ENCODE assay signal across 16 cellular contexts in genomic region chr6:166599158-166599557, GRCh38. TPM values are rescaled to one million over a fixed set of nuclear protein-coding genes. Genes with fewer than 3 reads are reported as not detected.
DNase-seq lines count a peak whose midpoint lies in the region; ATAC-seq, FAIRE-seq and TF ChIP-seq lines count a peak whose summit lies in the region.
"Had no signal": no experiment of that assay in that cellular context is flagged by ENCODE, and none has a peak within 500 bp of the region (broad histone marks: within the 10 kb centered on the region; RNA-seq: fewer than 3 reads in every experiment).

No MANE protein-coding gene starts in this region.

- peak overlapping the region; percentile 99 for H4K5ac ChIP-seq in IMR-90 (ENCODE audit: low read depth, low read length)

- H4K91ac ChIP-seq in IMR-90 (ENCODE audit: insufficient read depth, low read depth, low read length): peak overlapping the region; percentile 98

- H3K79me2 ChIP-seq in astrocyte (ENCODE audit: insufficient read depth, low read length): peaks cover 54% of the 10 kb centered on the region

- peak overlapping the region; percentile 89 for H3K4ac ChIP-seq in IMR-90 (ENCODE audit: low read depth, low read length)

- peaks cover 58% of the 10 kb centered on the region for H3K4me1 Mint-ChIP-seq in astrocyte (ENCODE audit: low read depth, unreplicated experiment)
- H3K4me1 Mint-ChIP-seq: activated naive CD4-positive, alpha-beta T cell treated with anti-CD3 and anti-CD28 coated beads, Interleukin-2, amount 10 ng/mL, durations not matched to agents 7 days and 5 days had no signal

- no peak for FAIRE-seq in astrocyte (lab: Jason Lieb, UNC)

- no peak overlapping the region for H3K9ac ChIP-seq in IMR-90 (ENCODE audit: low read depth, low read length)
- peak overlapping the region; percentile 78 for H3K9ac ChIP-seq in astrocyte (ENCODE audit: low read length)
- H3K9ac ChIP-seq in stomach smooth muscle (ENCODE audit: low read length in 2 of 2): no peak overlapping the region
- H3K9ac ChIP-seq: BLaER1 had no signal

- peak overlapping the region; percentile 91 for H2BK120ac ChIP-seq in IMR-90 (ENCODE audit: low read depth, low read length)

- no peak overlapping the region for H3K4me3 ChIP-seq in IMR-90 (ENCODE audit: insufficient read depth, low read depth, low read length)
- no peak overlapping the region for H3K4me3 ChIP-seq in astrocyte (ENCODE audit: insufficient read depth, low read depth, low read length)
- H3K4me3 ChIP-seq in stomach smooth muscle (ENCODE audit: low read length in 2 of 2): no peak overlapping the region
- H3K4me3 ChIP-seq: BLaER1, HAP-1 had no signal

- no peak for TF ChIP-seq POLR2A in IMR-90 (IDR thresholded peaks at IDR 0.05; ENCODE audit: low read depth, low read length)

- no peak for TF ChIP-seq RAD21 in IMR-90 (IDR thresholded peaks at IDR 0.05; ENCODE audit: low read length)

- H2AK5ac ChIP-seq in IMR-90 (ENCODE audit: low read depth, low read length): peak overlapping the region; percentile 97

- H3K27ac Mint-ChIP-seq in astrocyte (ENCODE audit: unreplicated experiment): peak overlapping the region; percentile 95
- H3K27ac Mint-ChIP-seq: activated naive CD4-positive, alpha-beta T cell treated with anti-CD3 and anti-CD28 coated beads, Interleukin-2, amount 10 ng/mL, durations not matched to agents 7 days and 5 days; naive thymus-derived CD4-positive, alpha-beta T cell had no signal

- peak overlapping the region; percentile 62 for H3K23ac ChIP-seq in IMR-90 (ENCODE audit: low read depth, low read length)

- H4K8ac ChIP-seq in IMR-90 (ENCODE audit: low read depth in 2 of 2, low read length in 2 of 2): peak overlapping the region; percentile 74 to 96

- CTCF ChIA-PET in IMR-90 (lab: Yijun Ruan, JAX): interaction anchor here (0.7 kb wide), 1 partner anchor 24 kb away, joined by 3 read pairs; no protein-coding TSS in a partner anchor

- no peak overlapping the region for H2AK9ac ChIP-seq in IMR-90 (replicated peaks; ENCODE audit: low read depth, low read length, poor library complexity)

- peaks cover 38% of the 10 kb centered on the region for H3K9me1 ChIP-seq in IMR-90 (ENCODE audit: insufficient read depth, low read length)

- peak overlapping the region; percentile 71 for H3K14ac ChIP-seq in IMR-90 (replicated peaks; ENCODE audit: low read depth, low read length)

- H2AFZ ChIP-seq in IMR-90 (replicated peaks; ENCODE audit: low read length, poor library complexity) (no peak overlapping the region), astrocyte (ENCODE audit: low read depth, low read length) (no peak overlapping the region)

- H3K4me3 Mint-ChIP-seq in astrocyte (ENCODE audit: unreplicated experiment): no peak overlapping the region
- H3K4me3 Mint-ChIP-seq: activated naive CD4-positive, alpha-beta T cell treated with anti-CD3 and anti-CD28 coated beads, Interleukin-2, amount 10 ng/mL, durations not matched to agents 7 days and 5 days; naive thymus-derived CD4-positive, alpha-beta T cell had no signal

- in situ Hi-C loops in IMR-90 (cut with MboI; ENCODE audit: low sequenced_read_pairs): no loop called here

- peaks cover 20% of the 10 kb centered on the region for H3K36me3 Mint-ChIP-seq in astrocyte (ENCODE audit: low read depth, unreplicated experiment)
- H3K36me3 Mint-ChIP-seq: activated naive CD4-positive, alpha-beta T cell treated with anti-CD3 and anti-CD28 coated beads, Interleukin-2, amount 10 ng/mL, durations not matched to agents 7 days and 5 days had no signal

- H3K56ac ChIP-seq in IMR-90 (ENCODE audit: extremely low read depth, insufficient read depth, low read length): peak overlapping the region; percentile 84; the same call in 1 of the 2 replicates

- H3K18ac ChIP-seq in IMR-90 (ENCODE audit: low read depth, low read length): peak overlapping the region; percentile 99

- H3K27me3 Mint-ChIP-seq in astrocyte (ENCODE audit: low read depth, unreplicated experiment): no peaks in the 10 kb centered on the region
- H3K27me3 Mint-ChIP-seq: naive thymus-derived CD4-positive, alpha-beta T cell had no signal

- TF ChIP-seq CTCF in IMR-90 (conservative IDR thresholded peaks at IDR 0.05; ENCODE audit: low read depth, low read length) (no peak), astrocyte (IDR thresholded peaks at IDR 0.05; ENCODE audit: insufficient read depth, low read depth, low read length) (no peak)

- H4K20me1 ChIP-seq in IMR-90 (ENCODE audit: insufficient read depth, low read length) (no peaks in the 10 kb centered on the region), astrocyte (ENCODE audit: insufficient read depth, low read length) (no peaks in the 10 kb centered on the region)
- H4K20me1 ChIP-seq: BLaER1 had no signal

- no peaks in the 10 kb centered on the region for H3K9me3 Mint-ChIP-seq in astrocyte (ENCODE audit: unreplicated experiment)
- H3K9me3 Mint-ChIP-seq: activated naive CD4-positive, alpha-beta T cell treated with anti-CD3 and anti-CD28 coated beads, Interleukin-2, amount 10 ng/mL, durations not matched to agents 7 days and 5 days; naive thymus-derived CD4-positive, alpha-beta T cell had no signal

- no CpG with 5 or more reads among the region's 3 CpGs for WGBS in IMR-90 (ENCODE audit: extremely low coverage in 2 of 2, insufficient read length in 1 of 2), 2 experiments

- dilution Hi-C loops in IMR-90 (cut with HindIII; ENCODE audit: low sequenced_read_pairs, unreplicated experiment): no loop called here

- peak overlapping the region; percentile 99 for H3K27ac ChIP-seq in IMR-90 (ENCODE audit: insufficient read depth, low read length)
- peak overlapping the region; percentile 98 for H3K27ac ChIP-seq in astrocyte (ENCODE audit: low read depth, low read length)
- H3K27ac ChIP-seq in layer of hippocampus (ENCODE audit: low read depth, low read length): peak overlapping the region; percentile 68
- peak overlapping the region; percentile 53 for H3K27ac ChIP-seq in stomach smooth muscle (ENCODE audit: low read length)
- H3K27ac ChIP-seq: BLaER1 had no signal

- intact Hi-C loops in IMR-90 (cut with micrococcal nuclease): no loop called here

- H3K36me3 ChIP-seq in IMR-90 (ENCODE audit: control insufficient read depth, insufficient read depth, low read length): peaks cover 12% of the 10 kb centered on the region; the same call in 1 of the 2 replicates
- no peaks in the 10 kb centered on the region for H3K36me3 ChIP-seq in astrocyte (ENCODE audit: insufficient read depth, low read length)
- H3K36me3 ChIP-seq in stomach smooth muscle (ENCODE audit: control insufficient read depth in 2 of 2, insufficient read depth in 2 of 2, low read length in 2 of 2): no peaks in the 10 kb centered on the region
- H3K36me3 ChIP-seq: BLaER1, HAP-1 had no signal

- H3K4me2 ChIP-seq in IMR-90 (ENCODE audit: low read depth, low read length) (no peak overlapping the region), astrocyte (ENCODE audit: low read length) (peak overlapping the region; percentile 66)
- H3K4me2 ChIP-seq: BLaER1 had no signal

- DNase-seq in IMR-90 (no peak), astrocyte (ENCODE audit: low read depth) (no peak), iPS-NIHi7 (ENCODE audit: extremely low spot score) (no peak), epidermal melanocyte (ENCODE audit: insufficient read length, low spot score) (no peak), NCI-H2107 treated with DMSO at 0.1 percent for 48 hours (lab: John Stamatoyannopoulos, UW; ENCODE audit: unreplicated experiment) (no peak)
- DNase-seq: activated naive CD4-positive, alpha-beta T cell treated with anti-CD3 and anti-CD28 coated beads, Interleukin-2, amount 10 ng/mL, durations not matched to agents 7 days and 5 days; naive thymus-derived CD4-positive, alpha-beta T cell; NCI-H1092 treated with DMSO at 0.1 percent for 48 hours; NCI-H524; SHP77 treated with DMSO at 0.1 percent for 48 hours; stimulated activated CD4-positive, alpha-beta T cell treated with anti-CD3 and anti-CD28 coated beads, Interleukin-15, amount 100 ng/mL, for 24 hours had no signal

- POLR2A ChIA-PET in IMR-90 (lab: Charles Lee; ENCODE audit: unreplicated experiment): no interaction called here

- H2BK15ac ChIP-seq in IMR-90 (ENCODE audit: low read depth, low read length): peak overlapping the region; percentile 90

- H3K9me3 ChIP-seq in IMR-90 (ENCODE audit: control insufficient read depth, insufficient read depth, low read length): no peaks in the 10 kb centered on the region
- H3K9me3 ChIP-seq in astrocyte (ENCODE audit: insufficient read depth, low read depth, low read length): peaks cover 4% of the 10 kb centered on the region
- H3K9me3 ChIP-seq in stomach smooth muscle (ENCODE audit: control insufficient read depth in 2 of 2, low read length in 2 of 2): no peaks in the 10 kb centered on the region
- H3K9me3 ChIP-seq: HAP-1 had no signal

- peak overlapping the region; percentile 94 for H2BK5ac ChIP-seq in IMR-90 (ENCODE audit: low read depth, low read length, poor library complexity, severe bottlenecking)

- no TSS peak for BruUV-seq in IMR-90 (replicated peaks; lab: Mats Ljungman, UMichigan)

- H3K4me1 ChIP-seq in IMR-90 (ENCODE audit: control insufficient read depth, insufficient read depth, low read length) (peaks cover 48% of the 10 kb centered on the region), astrocyte (ENCODE audit: insufficient read depth, low read length) (peaks cover 62% of the 10 kb centered on the region), stomach smooth muscle (ENCODE audit: control insufficient read depth, insufficient read depth, low read length) (peaks cover 30% of the 10 kb centered on the region)
- H3K4me1 ChIP-seq: HAP-1 had no signal

- ATAC-seq in IMR-90 (ENCODE audit: low read depth) (no peak), GM18520 (IDR thresholded peaks at IDR 0.05; ENCODE audit: unreplicated experiment) (no peak)

- peaks cover 46 to 78% of the 10 kb centered on the region in 2 experiments for H3K79me1 ChIP-seq in IMR-90 (ENCODE audit: low read depth in 1 of 2, low read length in 2 of 2)

- H3K27me3 ChIP-seq in IMR-90 (ENCODE audit: control insufficient read depth, insufficient read depth, low read length) (no peaks in the 10 kb centered on the region), astrocyte (ENCODE audit: insufficient read depth, low read length) (no peaks in the 10 kb centered on the region), layer of hippocampus (ENCODE audit: control insufficient read depth, insufficient read depth, low read length) (no peaks in the 10 kb centered on the region), stomach smooth muscle (ENCODE audit: control insufficient read depth in 1 of 2, insufficient read depth in 2 of 2, low read length in 2 of 2) (no peaks in the 10 kb centered on the region)
- H3K27me3 ChIP-seq: BLaER1 had no signal

- peak overlapping the region; percentile 83 for H2BK20ac ChIP-seq in IMR-90 (ENCODE audit: low read depth, low read length)

RNA-seq across cellular contexts. Expression of gene RAMACL, which starts 12.7 kb away (rescaled TPM):
- total RNA-seq in IMR-90 (2012; rRNA removed) (0.90 and 1.1 TPM in 2 replicates), astrocyte (1.2 and 1.3 TPM in 2 replicates)
- polyA plus RNA-seq in IMR-90 (2012; rRNA removed): 0.17 and 0.46 TPM in 2 replicates
- 0.02 and 0.03 TPM in 2 replicates for polyA plus RNA-seq in IMR-90 (2012; cell fraction: cytosol; rRNA removed)
- 0.17 and 0.94 TPM in 2 replicates for polyA plus RNA-seq in IMR-90 (2012; cell fraction: nucleus; rRNA removed; ENCODE audit: low replicate concordance)
- polyA plus RNA-seq: naive thymus-derived CD4-positive, alpha-beta T cell had no signal

RNA-seq across cellular contexts. Expression of gene RPS6KA2, which starts 27.9 kb away (rescaled TPM):
- 22.2 and 26.9 TPM in 2 replicates for total RNA-seq in IMR-90 (2012; rRNA removed)
- 27.6 and 31.3 TPM in 2 replicates for polyA plus RNA-seq in IMR-90 (2012; rRNA removed)
- polyA plus RNA-seq in IMR-90 (2012; cell fraction: cytosol; rRNA removed): 22.6 and 41.6 TPM in 2 replicates
- polyA plus RNA-seq in IMR-90 (2012; cell fraction: nucleus; rRNA removed; ENCODE audit: low replicate concordance): 23.6 and 31.1 TPM in 2 replicates
- 33.5 and 38.8 TPM in 2 replicates for total RNA-seq in astrocyte
